19 cellular contexts compared by ENCODE assay signal in the genomic region with DNA sequence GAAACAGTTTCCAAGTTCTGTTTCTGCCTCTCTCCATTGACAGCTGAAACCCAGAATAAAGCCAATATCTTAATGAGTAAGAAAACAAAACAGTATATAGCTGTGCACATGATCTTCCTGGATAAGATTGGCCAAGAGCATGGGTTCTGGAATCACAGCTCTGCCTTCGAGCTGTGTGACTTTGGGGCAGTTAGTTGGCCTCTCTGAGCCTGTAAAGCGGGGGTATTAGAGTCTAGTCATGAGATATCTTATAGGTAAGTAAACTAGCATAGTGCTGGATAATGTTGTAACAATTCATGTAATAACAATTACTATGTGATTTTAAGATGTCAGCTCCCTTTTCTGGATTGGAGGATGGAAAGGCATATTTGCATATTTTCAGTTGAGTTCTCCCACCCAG.
A peak's percentile ranks its signal among the peaks of the same experiment; 100 is the strongest.
DNase-seq lines count a peak whose midpoint lies in the region; ATAC-seq and TF ChIP-seq lines count a peak whose summit lies in the region.
"Had no signal": no experiment of that assay in that cellular context is flagged by ENCODE, and none has a peak within 500 bp of the region (broad histone marks: within the 10 kb centered on the region; RNA-seq: fewer than 3 reads in every experiment).

No MANE protein-coding gene starts in this region.

- intact Hi-C loops in natural killer cell (cut with micrococcal nuclease): no loop called here

- H3K4me1 ChIP-seq in HEK293 (ENCODE audit: control insufficient read depth, insufficient read depth, low read length): no peaks in the 10 kb centered on the region

- peaks cover 58% of the 10 kb centered on the region for H3K4me1 Mint-ChIP-seq in central memory CD8-positive, alpha-beta T cell
- peaks cover 67 to 84% of the 10 kb centered on the region in 2 donors for H3K4me1 Mint-ChIP-seq in natural killer cell
- H3K4me1 Mint-ChIP-seq in osteocyte (ENCODE audit: unreplicated experiment): peaks cover 12% of the 10 kb centered on the region
- H3K4me1 Mint-ChIP-seq in mesothelial cell of epicardium: peaks cover 12% of the 10 kb centered on the region
- H3K4me1 Mint-ChIP-seq: GM23338, H9 had no signal

- no peak overlapping the region for H3K4me3 ChIP-seq in HEK293 (ENCODE audit: low read depth, low read length)
- H3K4me3 ChIP-seq: GM12878, GM23338 had no signal

- no peak overlapping the region for H3K4me3 Mint-ChIP-seq in central memory CD8-positive, alpha-beta T cell
- H3K4me3 Mint-ChIP-seq in natural killer cell: no peak overlapping the region
- H3K4me3 Mint-ChIP-seq in osteocyte (ENCODE audit: unreplicated experiment): no peak overlapping the region
- H3K4me3 Mint-ChIP-seq in mesothelial cell of epicardium: no peak overlapping the region
- H3K4me3 Mint-ChIP-seq: GM23338, H9, HFFc6 had no signal

- no peak overlapping the region for H3K27ac ChIP-seq in HEK293 (ENCODE audit: extremely low read depth, low read depth, low read length)

- H3K9me3 Mint-ChIP-seq in central memory CD8-positive, alpha-beta T cell: no peaks in the 10 kb centered on the region
- H3K9me3 Mint-ChIP-seq in natural killer cell: no peaks in the 10 kb centered on the region
- no peaks in the 10 kb centered on the region for H3K9me3 Mint-ChIP-seq in osteocyte (ENCODE audit: unreplicated experiment)
- H3K9me3 Mint-ChIP-seq in mesothelial cell of epicardium: peaks cover 3% of the 10 kb centered on the region
- H3K9me3 Mint-ChIP-seq: GM23338, HFFc6 had no signal

- no peak for DNase-seq in central memory CD8-positive, alpha-beta T cell (ENCODE audit: low spot score in 2 of 2)
- no peak for DNase-seq in natural killer cell
- no peak for DNase-seq in osteocyte (ENCODE audit: extremely low spot score, unreplicated experiment)
- DNase-seq in COLO668 (lab: John Stamatoyannopoulos, UW; ENCODE audit: unreplicated experiment): no peak
- no peak for DNase-seq in midbrain (lab: John Stamatoyannopoulos, UW)
- DNase-seq in mesothelial cell of epicardium (ENCODE audit: low spot score in 2 of 2, unreplicated experiment in 2 of 2): no peak
- DNase-seq: 8988T; Caco-2; CD4-positive, alpha-beta memory T cell; DMS79; EL; GDM1; H9; HFFc6 had no signal

- POLR2A ChIA-PET in HEK293 (lab: Yijun Ruan, JAX): no interaction called here

- H3K9me3 ChIP-seq in HEK293 (ENCODE audit: control insufficient read depth, insufficient read depth, low read depth, low read length): no peaks in the 10 kb centered on the region
- H3K9me3 ChIP-seq: Caco-2 had no signal

- no peaks in the 10 kb centered on the region for H3K27me3 Mint-ChIP-seq in central memory CD8-positive, alpha-beta T cell
- H3K27me3 Mint-ChIP-seq in natural killer cell (ENCODE audit: low read depth in 2 of 2) (no peaks in the 10 kb centered on the region), osteocyte (ENCODE audit: unreplicated experiment) (no peaks in the 10 kb centered on the region), mesothelial cell of epicardium (ENCODE audit: low read depth) (no peaks in the 10 kb centered on the region)
- H3K27me3 Mint-ChIP-seq: CD4-positive, alpha-beta memory T cell had no signal

- TF ChIP-seq CTCF in HEK293 (tag by site-specific recombination; IDR thresholded peaks at IDR 0.05) (no peak), natural killer cell (IDR thresholded peaks at IDR 0.05) (no peak), osteocyte (IDR thresholded peaks at IDR 0.05) (no peak), mesothelial cell of epicardium (IDR thresholded peaks at IDR 0.05; ENCODE audit: unreplicated experiment) (no peak)

- no peak for ATAC-seq in central memory CD8-positive, alpha-beta T cell (replicated peaks; ENCODE audit: extremely low read depth, poor library complexity, severe bottlenecking)
- ATAC-seq in natural killer cell (no peak), GM21390 (IDR thresholded peaks at IDR 0.05; ENCODE audit: unreplicated experiment) (no peak)
- ATAC-seq: GM12878, GM23338, HCT116 had no signal

- CTCF ChIA-PET in HEK293 (lab: Yijun Ruan, JAX): no interaction called here

- H3K36me3 Mint-ChIP-seq in central memory CD8-positive, alpha-beta T cell (ENCODE audit: insufficient read depth): peaks cover 51% of the 10 kb centered on the region
- H3K36me3 Mint-ChIP-seq in natural killer cell: peaks cover 56% of the 10 kb centered on the region
- peaks cover 77% of the 10 kb centered on the region for H3K36me3 Mint-ChIP-seq in osteocyte (ENCODE audit: unreplicated experiment)
- H3K36me3 Mint-ChIP-seq in mesothelial cell of epicardium: peaks cover 10% of the 10 kb centered on the region

- no peaks in the 10 kb centered on the region for H3K36me3 ChIP-seq in HEK293 (ENCODE audit: control insufficient read depth in 2 of 2, insufficient read depth in 1 of 2, low read length in 2 of 2)

- peak overlapping the region; percentile 10 for H3K27ac Mint-ChIP-seq in central memory CD8-positive, alpha-beta T cell (ENCODE audit: low read depth)
- H3K27ac Mint-ChIP-seq in natural killer cell (peak overlapping the region; percentile 10 to 90), osteocyte (ENCODE audit: unreplicated experiment) (peak overlapping the region; percentile 7), mesothelial cell of epicardium (no peak overlapping the region)
- H3K27ac Mint-ChIP-seq: GM23338, H9, HFFc6 had no signal

TF ChIP-seq in HEK293, 187 proteins besides CTCF, POLR2A, EP300 and RAD21:
- TF ChIP-seq ZNF768 (tag by site-specific recombination; IDR thresholded peaks at IDR 0.05): peak; percentile 19; the same call in 1 of the 2 replicates
- TF ChIP-seq IKZF3 (tag by site-specific recombination; IDR thresholded peaks at IDR 0.05): no peak
